In genomic region chr1:248824701-248825100, GRCh38 we compare ENCODE assay signal across 8 cellular contexts. TPM values are rescaled to one million over a fixed set of nuclear protein-coding genes. Genes with fewer than 3 reads are reported as not detected.
A peak's percentile ranks its signal among the peaks of the same experiment; 100 is the strongest.
DNase-seq lines count a peak whose midpoint lies in the region; ATAC-seq and TF ChIP-seq lines count a peak whose summit lies in the region.

No MANE protein-coding gene starts in this region.

- H3K27me3 ChIP-seq in A673 (replicated peaks; ENCODE audit: insufficient read depth, low read depth, low read length, poor library complexity): no peaks in the 10 kb centered on the region
- no peaks in the 10 kb centered on the region for H3K27me3 ChIP-seq in IMR-90 (ENCODE audit: control insufficient read depth, insufficient read depth, low read length)
- H3K27me3 ChIP-seq in mucosa of stomach (ENCODE audit: control insufficient read depth, insufficient read depth, low read length): no peaks in the 10 kb centered on the region

- 0 out of 2 replicates have a peak overlapping the region, but pooled peaks have one; percentile 90 for H3K56ac ChIP-seq in IMR-90 (ENCODE audit: extremely low read depth, insufficient read depth, low read length)

- no peak overlapping the region for H3K18ac ChIP-seq in IMR-90 (ENCODE audit: low read depth, low read length)

- H3K27ac ChIP-seq in A673 (ENCODE audit: low read depth, low read length, poor library complexity, severe bottlenecking): peak overlapping the region; percentile 95
- H3K27ac ChIP-seq in IMR-90 (ENCODE audit: insufficient read depth, low read length): peak overlapping the region; percentile 91

- POLR2A ChIA-PET in A673 (lab: Charles Lee; ENCODE audit: low non-redundant PET): no interaction called here
- POLR2A ChIA-PET in IMR-90 (lab: Charles Lee; ENCODE audit: unreplicated experiment): no interaction called here

- H4K5ac ChIP-seq in IMR-90 (ENCODE audit: low read depth, low read length): no peak overlapping the region

- dilution Hi-C loops in IMR-90 (cut with HindIII; ENCODE audit: low sequenced_read_pairs, unreplicated experiment): no loop called here

- H3K9ac ChIP-seq in IMR-90 (ENCODE audit: low read depth, low read length): peak overlapping the region; percentile 94; the same call in 1 of the 2 replicates
- peak overlapping the region; percentile 94 for H3K9ac ChIP-seq in mucosa of stomach (ENCODE audit: low read length)

- no CpG with 5 or more reads among the region's 3 CpGs for WGBS in IMR-90 (ENCODE audit: extremely low coverage in 2 of 2, insufficient read length in 1 of 2), 2 experiments

- TF ChIP-seq RAD21 in IMR-90 (IDR thresholded peaks at IDR 0.05; ENCODE audit: low read length): no peak

- peaks cover 29% of the 10 kb centered on the region for H3K9me1 ChIP-seq in IMR-90 (ENCODE audit: insufficient read depth, low read length)

- CTCF ChIA-PET in A673 (lab: Charles Lee): interaction anchor here (0.6 to 1.7 kb wide), 2 partner anchors 13 to 82 kb away, joined by 3 to 8 read pairs; partner anchors contain the start of gene ZNF672
- CTCF ChIA-PET in IMR-90 (lab: Yijun Ruan, JAX): no interaction called here

- H3K9me3 ChIP-seq in A673 (ENCODE audit: low read depth, low read length, poor library complexity, severe bottlenecking) (no peaks in the 10 kb centered on the region), IMR-90 (ENCODE audit: control insufficient read depth, insufficient read depth, low read length) (no peaks in the 10 kb centered on the region), mucosa of stomach (ENCODE audit: control insufficient read depth, low read length) (no peaks in the 10 kb centered on the region)

- 0 out of 2 replicates have a peak overlapping the region, but pooled peaks have one; percentile 93 for H3K14ac ChIP-seq in IMR-90 (replicated peaks; ENCODE audit: low read depth, low read length)

- H2BK20ac ChIP-seq in IMR-90 (ENCODE audit: low read depth, low read length): no peak overlapping the region

- H3K36me3 ChIP-seq in A673 (ENCODE audit: insufficient read depth, low read length, poor library complexity, severe bottlenecking) (peaks cover 14% of the 10 kb centered on the region), IMR-90 (ENCODE audit: control insufficient read depth, insufficient read depth, low read length) (peaks cover 13% of the 10 kb centered on the region), mucosa of stomach (ENCODE audit: control insufficient read depth, insufficient read depth, low read length) (no peaks in the 10 kb centered on the region)

- DNase-seq in A673 (ENCODE audit: low spot score) (no peak), IMR-90 (no peak), cardiac fibroblast (ENCODE audit: low read depth in 2 of 2) (no peak), NCI-H1092 treated with DMSO at 0.1 percent for 48 hours (lab: John Stamatoyannopoulos, UW) (no peak), NCI-H1436 (lab: John Stamatoyannopoulos, UW) (no peak)
- no peak for DNase-seq in stimulated activated CD8-positive, alpha-beta memory T cell treated with anti-CD3 and anti-CD28 coated beads, Interleukin-4, amount 100 ng/mL, for 48 hours

- H2AK5ac ChIP-seq in IMR-90 (ENCODE audit: low read depth, low read length): peak overlapping the region; percentile 94; the same call in 1 of the 2 replicates

- intact Hi-C loops in A673 (cut with micrococcal nuclease; ENCODE audit: unreplicated experiment) (no loop called here), IMR-90 (cut with micrococcal nuclease) (no loop called here)

- H2BK15ac ChIP-seq in IMR-90 (ENCODE audit: low read depth, low read length): 0 out of 3 replicates have a peak overlapping the region, but pooled peaks have one; percentile 57

- H4K91ac ChIP-seq in IMR-90 (ENCODE audit: insufficient read depth, low read depth, low read length): peak overlapping the region; percentile 25

- TF ChIP-seq CTCF in A673 (conservative IDR thresholded peaks at IDR 0.05; ENCODE audit: low read depth, low read length) (no peak), IMR-90 (conservative IDR thresholded peaks at IDR 0.05; ENCODE audit: low read depth, low read length) (no peak), cardiac fibroblast (IDR thresholded peaks at IDR 0.05; ENCODE audit: low read depth, low read length) (no peak)

- peak overlapping the region; percentile 84 for H3K4me2 ChIP-seq in IMR-90 (ENCODE audit: low read depth, low read length)

- no peak overlapping the region for H2BK5ac ChIP-seq in IMR-90 (ENCODE audit: low read depth, low read length, poor library complexity, severe bottlenecking)

- peaks cover 11% of the 10 kb centered on the region for H3K4me1 ChIP-seq in A673 (ENCODE audit: insufficient read depth, low read length, poor library complexity, severe bottlenecking)
- H3K4me1 ChIP-seq in IMR-90 (ENCODE audit: control insufficient read depth, insufficient read depth, low read length): peaks cover 24% of the 10 kb centered on the region
- H3K4me1 ChIP-seq in mucosa of stomach (ENCODE audit: control insufficient read depth, insufficient read depth, low read length): peaks cover 43% of the 10 kb centered on the region

- H3K4me3 ChIP-seq in A673 (ENCODE audit: low read depth, low read length, poor library complexity, severe bottlenecking) (peak overlapping the region; percentile 72), IMR-90 (ENCODE audit: insufficient read depth, low read depth, low read length) (peak overlapping the region; percentile 79; the same call in 1 of the 2 replicates), cardiac fibroblast (replicated peaks in 1 of 2; ENCODE audit: low read depth in 2 of 2, low read length in 2 of 2) (peak overlapping the region; percentile 84 to 93), mucosa of stomach (ENCODE audit: low read length) (no peak overlapping the region)

- peaks cover 24% of the 10 kb centered on the region; the same call in 1 of the 2 replicates for H4K20me1 ChIP-seq in IMR-90 (ENCODE audit: insufficient read depth, low read length)

- BruUV-seq in A673 (replicated peaks; lab: Mats Ljungman, UMichigan) (no TSS peak), IMR-90 (replicated peaks; lab: Mats Ljungman, UMichigan) (TSS peak; percentile 74)

- peak overlapping the region; percentile 65; the same call in 1 of the 2 replicates for H3K23ac ChIP-seq in IMR-90 (ENCODE audit: low read depth, low read length)

- no peak for TF ChIP-seq POLR2A in IMR-90 (IDR thresholded peaks at IDR 0.05; ENCODE audit: low read depth, low read length)

- peak overlapping the region in 1 of 2 experiments; percentile 37; a peak in 1 of 4 replicates for H4K8ac ChIP-seq in IMR-90 (ENCODE audit: low read depth in 2 of 2, low read length in 2 of 2)

- H2BK120ac ChIP-seq in IMR-90 (ENCODE audit: low read depth, low read length): peak overlapping the region; percentile 39; the same call in 1 of the 2 replicates

- H2AK9ac ChIP-seq in IMR-90 (replicated peaks; ENCODE audit: low read depth, low read length, poor library complexity): peak overlapping the region; percentile 100

- no peak overlapping the region for H2AFZ ChIP-seq in IMR-90 (replicated peaks; ENCODE audit: low read length, poor library complexity)

- in situ Hi-C loops in IMR-90 (cut with MboI; ENCODE audit: low sequenced_read_pairs): no loop called here

- peaks cover 26 to 66% of the 10 kb centered on the region in 2 experiments for H3K79me1 ChIP-seq in IMR-90 (ENCODE audit: low read depth in 1 of 2, low read length in 2 of 2)

- H3K4ac ChIP-seq in IMR-90 (ENCODE audit: low read depth, low read length): peak overlapping the region; percentile 96

- ATAC-seq in IMR-90 (ENCODE audit: low read depth) (no peak), HG03439 (IDR thresholded peaks at IDR 0.05; ENCODE audit: unreplicated experiment) (no peak)

TF ChIP-seq in IMR-90, 13 proteins besides CTCF, POLR2A, EP300 and RAD21:
- TF ChIP-seq MAZ (IDR thresholded peaks at IDR 0.05; ENCODE audit: borderline replicate concordance, low read depth, low read length): no peak

RNA-seq across cellular contexts. Expression of gene SH3BP5L, which starts 1.0 kb away (rescaled TPM):
- total RNA-seq in A673 (2021) (26.7 and 28.6 TPM in 2 replicates), IMR-90 (2012; rRNA removed) (23.3 and 25.0 TPM in 2 replicates)
- polyA plus RNA-seq in IMR-90 (2012; rRNA removed): 35.6 and 35.9 TPM in 2 replicates
- 29.6 TPM in 2 replicates for polyA plus RNA-seq in IMR-90 (2012; cell fraction: cytosol; rRNA removed)
- 49.6 and 76.9 TPM in 2 replicates for polyA plus RNA-seq in IMR-90 (2012; cell fraction: nucleus; rRNA removed; ENCODE audit: low replicate concordance)

RNA-seq across cellular contexts. Expression of gene ZNF672, which starts 13.3 kb away (rescaled TPM):
- 21.6 and 24.0 TPM in 2 replicates for total RNA-seq in A673 (2021)
- total RNA-seq in IMR-90 (2012; rRNA removed): 6.6 and 6.9 TPM in 2 replicates
- 12.6 and 16.2 TPM in 2 replicates for polyA plus RNA-seq in IMR-90 (2012; rRNA removed)
- polyA plus RNA-seq in IMR-90 (2012; cell fraction: cytosol; rRNA removed): 10.4 and 15.2 TPM in 2 replicates
- 16.8 and 30.7 TPM in 2 replicates for polyA plus RNA-seq in IMR-90 (2012; cell fraction: nucleus; rRNA removed; ENCODE audit: low replicate concordance)

RNA-seq across cellular contexts. Expression of gene ZNF692, which starts 34.2 kb away (rescaled TPM):
- 58.6 and 64.5 TPM in 2 replicates for total RNA-seq in A673 (2021)
- total RNA-seq in IMR-90 (2012; rRNA removed): 6.9 and 7.3 TPM in 2 replicates
- polyA plus RNA-seq in IMR-90 (2012; rRNA removed): 50.4 and 51.5 TPM in 2 replicates
- 19.6 and 20.7 TPM in 2 replicates for polyA plus RNA-seq in IMR-90 (2012; cell fraction: cytosol; rRNA removed)
- polyA plus RNA-seq in IMR-90 (2012; cell fraction: nucleus; rRNA removed; ENCODE audit: low replicate concordance): 340 and 590 TPM in 2 replicates
